19 cellular contexts compared by ENCODE assay signal in the genomic region with DNA sequence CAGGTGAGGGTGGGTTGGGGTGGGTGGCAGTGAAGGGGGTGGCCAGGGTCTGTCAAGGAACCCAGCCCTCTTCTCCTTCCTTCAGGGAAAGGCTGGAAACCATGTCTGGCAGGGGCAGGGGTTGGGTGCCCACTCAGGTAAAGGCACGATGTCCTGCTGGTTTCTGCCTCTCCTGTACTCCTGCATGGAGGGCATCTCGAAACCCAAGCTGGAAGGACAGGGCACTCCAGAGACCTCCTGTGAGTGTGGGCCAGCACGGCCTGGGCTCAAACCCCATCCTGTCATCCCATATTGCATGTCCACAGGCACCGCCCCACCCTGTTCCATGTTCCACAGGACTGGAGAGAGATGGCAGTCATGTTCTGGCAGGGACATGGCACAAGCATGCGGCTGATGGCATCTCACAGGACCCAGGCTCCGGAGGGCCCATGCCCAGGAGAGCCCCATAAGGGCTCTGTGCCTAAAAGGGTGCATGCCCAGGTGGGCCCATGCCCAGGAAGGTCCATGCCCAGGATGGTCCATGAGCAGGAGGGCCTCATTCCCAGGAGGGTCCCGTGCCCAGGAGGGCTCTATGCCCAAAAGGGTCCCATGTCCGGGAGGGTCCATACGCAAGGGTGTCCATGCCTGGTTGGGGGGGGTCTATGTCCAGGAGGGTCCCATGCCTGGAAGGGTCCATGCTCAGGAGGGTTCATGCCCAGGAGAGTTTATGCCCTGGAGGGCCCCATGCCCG. TPM values are rescaled to one million over a fixed set of nuclear protein-coding genes. Genes with fewer than 3 reads are reported as not detected.
"Had no signal": no experiment of that assay in that cellular context is flagged by ENCODE, and none has a peak within 500 bp of the region (broad histone marks: within the 10 kb centered on the region; RNA-seq: fewer than 3 reads in every experiment).

No MANE protein-coding gene starts in this region.

- DNase-seq: activated CD4-positive, alpha-beta T cell treated with anti-CD3 and anti-CD28 coated beads, Interleukin-2, amount 10 ng/mL, durations not matched to agents 7 days and 5 days; activated naive CD4-positive, alpha-beta T cell treated with anti-CD3 and anti-CD28 coated beads for 36 hours; naive thymus-derived CD4-positive, alpha-beta T cell; stimulated activated CD4-positive, alpha-beta T cell treated with anti-CD3 and anti-CD28 coated beads, Interleukin-1b, Interleukin-23, amount 100 ng/mL, for 48 hours; T-helper 17 cell; WERI-Rb-1 had no signal

- H3K27ac ChIP-seq: ascending aorta, breast epithelium, left lung, prostate gland, sigmoid colon, WERI-Rb-1 had no signal

- H3K4me3 Mint-ChIP-seq: activated CD4-positive, alpha-beta T cell treated with anti-CD3 and anti-CD28 coated beads, Interleukin-2, amount 10 ng/mL, durations not matched to agents 7 days and 5 days; activated naive CD4-positive, alpha-beta T cell treated with anti-CD3 and anti-CD28 coated beads for 36 hours; activated T-helper 1 cell treated with anti-CD3 and anti-CD28 coated beads, Interleukin-12 subunit alpha, Interleukin-12 subunit beta, Interleukin-2, Interleukin-4 antibody, amounts not matched to agents 30 ng/mL and 10 ng/mL and 1 ng/mL, durations not matched to agents 14 hours and 24 hours and 36 hours; naive thymus-derived CD4-positive, alpha-beta T cell; stimulated activated naive CD8-positive, alpha-beta T cell treated with anti-CD3 and anti-CD28 coated beads, Interleukin-15, amount 100 ng/mL, for 72 hours; T-helper 17 cell had no signal

- H3K4me1 Mint-ChIP-seq: T-helper 17 cell had no signal

- H3K36me3 ChIP-seq: ascending aorta, breast epithelium, prostate gland, sigmoid colon, WERI-Rb-1 had no signal

- H3K4me1 ChIP-seq: ascending aorta, breast epithelium, prostate gland, sigmoid colon had no signal

- H3K4me3 ChIP-seq: ascending aorta, breast epithelium, left lung, mucosa of descending colon, prostate gland, sigmoid colon had no signal

- H3K27me3 Mint-ChIP-seq: activated CD4-positive, alpha-beta T cell treated with anti-CD3 and anti-CD28 coated beads, Interleukin-2, amount 10 ng/mL, durations not matched to agents 7 days and 5 days; naive thymus-derived CD4-positive, alpha-beta T cell; stimulated activated naive CD8-positive, alpha-beta T cell treated with anti-CD3 and anti-CD28 coated beads, Interleukin-15, amount 100 ng/mL, for 72 hours; T-helper 17 cell had no signal

- H3K9me3 ChIP-seq: ascending aorta, prostate gland had no signal

- ATAC-seq: left lung; mucosa of descending colon; naive thymus-derived CD4-positive, alpha-beta T cell; stimulated activated naive CD8-positive, alpha-beta T cell treated with anti-CD3 and anti-CD28 coated beads, Interleukin-15, amount 100 ng/mL, for 72 hours; T-helper 17 cell had no signal

- H3K27ac Mint-ChIP-seq: activated CD4-positive, alpha-beta T cell treated with anti-CD3 and anti-CD28 coated beads, Interleukin-2, amount 10 ng/mL, durations not matched to agents 7 days and 5 days; activated naive CD4-positive, alpha-beta T cell treated with anti-CD3 and anti-CD28 coated beads for 36 hours; activated T-helper 1 cell treated with anti-CD3 and anti-CD28 coated beads, Interleukin-12 subunit alpha, Interleukin-12 subunit beta, Interleukin-2, Interleukin-4 antibody, amounts not matched to agents 30 ng/mL and 10 ng/mL and 1 ng/mL, durations not matched to agents 14 hours and 24 hours and 36 hours; naive thymus-derived CD4-positive, alpha-beta T cell; stimulated activated naive CD8-positive, alpha-beta T cell treated with anti-CD3 and anti-CD28 coated beads, Interleukin-15, amount 100 ng/mL, for 72 hours; T-helper 17 cell had no signal

- H3K27me3 ChIP-seq: ascending aorta, sigmoid colon had no signal

RNA-seq across cellular contexts. Expression of gene GPR35, which starts 6.4 kb away (rescaled TPM):
- total RNA-seq: ascending aorta had no signal

RNA-seq across cellular contexts. Expression of gene AQP12B, which starts 51.0 kb away (rescaled TPM):
- total RNA-seq: activated CD4-positive, alpha-beta T cell treated with anti-CD3 and anti-CD28 coated beads, Interleukin-2, amount 10 ng/mL, durations not matched to agents 7 days and 5 days; activated CD8-positive, alpha-beta memory T cell treated with anti-CD3 and anti-CD28 coated beads for 36 hours; activated naive CD4-positive, alpha-beta T cell treated with anti-CD3 and anti-CD28 coated beads for 36 hours; activated T-helper 1 cell treated with anti-CD3 and anti-CD28 coated beads, Interleukin-12 subunit alpha, Interleukin-12 subunit beta, Interleukin-2, Interleukin-4 antibody, amounts not matched to agents 30 ng/mL and 10 ng/mL and 1 ng/mL, durations not matched to agents 14 hours and 24 hours and 36 hours; ascending aorta; breast epithelium; cerebellum; dermis microvascular lymphatic vessel endothelial cell; left lung; naive thymus-derived CD4-positive, alpha-beta T cell; prostate gland; sigmoid colon; T-helper 17 cell; temporal lobe; ureter had no signal

RNA-seq across cellular contexts. Expression of gene AQP12A, which starts 59.9 kb away (rescaled TPM):
- total RNA-seq: activated CD4-positive, alpha-beta T cell treated with anti-CD3 and anti-CD28 coated beads, Interleukin-2, amount 10 ng/mL, durations not matched to agents 7 days and 5 days; activated CD8-positive, alpha-beta memory T cell treated with anti-CD3 and anti-CD28 coated beads for 36 hours; activated naive CD4-positive, alpha-beta T cell treated with anti-CD3 and anti-CD28 coated beads for 36 hours; activated T-helper 1 cell treated with anti-CD3 and anti-CD28 coated beads, Interleukin-12 subunit alpha, Interleukin-12 subunit beta, Interleukin-2, Interleukin-4 antibody, amounts not matched to agents 30 ng/mL and 10 ng/mL and 1 ng/mL, durations not matched to agents 14 hours and 24 hours and 36 hours; ascending aorta; breast epithelium; cerebellum; dermis microvascular lymphatic vessel endothelial cell; left lung; naive thymus-derived CD4-positive, alpha-beta T cell; prostate gland; sigmoid colon; T-helper 17 cell; temporal lobe; ureter had no signal
